In the genomic region with DNA sequence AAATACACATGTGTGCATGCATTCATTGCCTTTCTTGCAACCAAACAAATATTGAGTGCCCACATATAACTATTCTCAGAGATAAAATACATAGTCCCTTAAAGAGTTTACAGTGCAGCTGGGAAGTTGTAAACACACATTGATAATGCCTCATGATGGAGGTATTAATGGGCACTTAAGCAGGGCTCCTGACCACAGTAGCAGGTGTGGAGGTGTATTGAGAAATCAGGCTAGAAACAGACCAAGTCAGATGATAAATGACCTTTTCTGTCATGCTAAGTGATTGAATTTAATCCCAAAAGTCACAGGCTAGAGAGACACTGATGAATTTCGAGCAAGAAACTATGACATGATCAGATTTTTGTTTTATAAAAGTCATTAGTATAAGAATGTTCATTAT, we compare ENCODE assay signal across 16 cellular contexts.
A peak's percentile ranks its signal among the peaks of the same experiment; 100 is the strongest.
DNase-seq lines count a peak whose midpoint lies in the region; ATAC-seq and TF ChIP-seq lines count a peak whose summit lies in the region.
"Had no signal": no experiment of that assay in that cellular context is flagged by ENCODE, and none has a peak within 500 bp of the region (broad histone marks: within the 10 kb centered on the region; RNA-seq: fewer than 3 reads in every experiment).

No MANE protein-coding gene starts in this region.

- ATAC-seq in GM21381 (IDR thresholded peaks at IDR 0.05; ENCODE audit: unreplicated experiment): no peak
- ATAC-seq: HCT116, SK-N-SH treated with all-trans-retinoic acid at 6 μM for 48 hours, T-cell had no signal

- DNase-seq in DMS79 (lab: John Stamatoyannopoulos, UW) (peak; percentile 48), LHCN-M2 (ENCODE audit: low read depth) (peak; percentile 48), NCI-H2107 (lab: John Stamatoyannopoulos, UW) (peak; percentile 14), NCI-H774 (lab: John Stamatoyannopoulos, UW) (peak; percentile 66), GM13977 (ENCODE audit: low spot score) (no peak), H7 (no peak)
- DNase-seq in central memory CD4-positive, alpha-beta T cell: no peak
- DNase-seq: BE2C, GOT3, Karpas-422, NCI-H2029 treated with DMSO at 0.1 percent for 48 hours, Peyer's patch, T-cell had no signal

- in situ Hi-C loops in GM13977 (cut with MboI; ENCODE audit: low pct_unique_long_range_greater_than_20kb, low sequenced_read_pairs, unreplicated experiment): no loop called here

- TF ChIP-seq CTCF in GM13977 (IDR thresholded peaks at IDR 0.05; ENCODE audit: extremely low read depth, insufficient read depth, missing control alignments): no peak

- no peak overlapping the region for H3K4me3 ChIP-seq in H7 (ENCODE audit: insufficient read depth, low read depth, low read length)
- H3K4me3 ChIP-seq: Peyer's patch had no signal

- no peaks in the 10 kb centered on the region for H3K36me3 ChIP-seq in H7 (replicated peaks; ENCODE audit: control insufficient read depth, insufficient read depth, low read length)
- H3K36me3 ChIP-seq: BE2C, Peyer's patch had no signal

- H3K27me3 ChIP-seq in H7 (ENCODE audit: control insufficient read depth, insufficient read depth, low read length): no peaks in the 10 kb centered on the region
- H3K27me3 ChIP-seq: BE2C, Peyer's patch had no signal

Comparison
In these comparisons a context has a peak if more than half of its experiments do, and no peak if none do; other contexts are left out.
1. DNase-seq: peak in DMS79 (single experiment), LHCN-M2 (single experiment), NCI-H2107 (single experiment) and NCI-H774 (single experiment); none in GM13977 (single experiment), central memory CD4-positive, alpha-beta T cell (single experiment) and H7 (single experiment).